In genomic region chr1:115459161-115459560, GRCh38 we compare ENCODE assay signal across 2 cellular contexts.
TF ChIP-seq lines count a peak whose summit lies in the region.

No MANE protein-coding gene starts in this region.

TF ChIP-seq in HEK293, 187 proteins besides CTCF, POLR2A, EP300 and RAD21 (continued from another document):
- TF ChIP-seq ZNF843 (tag by site-specific recombination; IDR thresholded peaks at IDR 0.05): no peak

TF ChIP-seq in H1, 55 proteins besides CTCF, POLR2A, EP300 and RAD21 (continued from another document):
- TF ChIP-seq ATF2 (IDR thresholded peaks at IDR 0.05; ENCODE audit: low read length) (no peak), JUND (IDR thresholded peaks at IDR 0.05; ENCODE audit: low read length) (no peak), KDM4A (IDR thresholded peaks at IDR 0.05; ENCODE audit: low read depth, low read length, severe bottlenecking) (no peak), USF2 (IDR thresholded peaks at IDR 0.05; ENCODE audit: low read length) (no peak), RXRA (IDR thresholded peaks at IDR 0.05; ENCODE audit: insufficient read depth, low read depth, low read length) (no peak), EGR1 (IDR thresholded peaks at IDR 0.05; ENCODE audit: borderline replicate concordance, low read depth, low read length) (no peak), BCL11A (IDR thresholded peaks at IDR 0.05; ENCODE audit: low read depth in 2 of 2, low read length in 2 of 2) (no peak), CHD2 (IDR thresholded peaks at IDR 0.05; ENCODE audit: low read length) (no peak), HDAC6 (IDR thresholded peaks at IDR 0.05; ENCODE audit: low read depth, low read length) (no peak)
TF ChIP-seq in H1: peak in this region for 0.
